Comparison of ENCODE assay signal across 21 cellular contexts in genomic region chrX:130418066-130418465, GRCh38. TPM values are rescaled to one million over a fixed set of nuclear protein-coding genes. Genes with fewer than 3 reads are reported as not detected.
"Had no signal": no experiment of that assay in that cellular context is flagged by ENCODE, and none has a peak within 500 bp of the region (broad histone marks: within the 10 kb centered on the region; RNA-seq: fewer than 3 reads in every experiment).

No MANE protein-coding gene starts in this region.

- ATAC-seq: activated CD4-positive, alpha-beta T cell treated with anti-CD3 and anti-CD28 coated beads for 36 hours; activated CD8-positive, alpha-beta T cell treated with anti-CD3 and anti-CD28 coated beads, Interleukin-2, amount 10 ng/mL, durations not matched to agents 7 days and 5 days; activated naive CD8-positive, alpha-beta T cell treated with anti-CD3 and anti-CD28 coated beads, Interleukin-2, amount 50 U/mL, for 24 hours; left colon; pancreas had no signal

- DNase-seq: activated CD4-positive, alpha-beta T cell treated with anti-CD3 and anti-CD28 coated beads for 36 hours; activated CD8-positive, alpha-beta memory T cell treated with anti-CD3 and anti-CD28 coated beads, Interleukin-2, amount 50 U/mL, for 48 hours; activated CD8-positive, alpha-beta T cell treated with anti-CD3 and anti-CD28 coated beads, Interleukin-2, amount 10 ng/mL, durations not matched to agents 7 days and 5 days; activated naive CD4-positive, alpha-beta T cell; activated naive CD8-positive, alpha-beta T cell treated with anti-CD3 and anti-CD28 coated beads, Interleukin-2, amount 50 U/mL, for 24 hours; esophagus squamous epithelium; foreskin fibroblast; glutamatergic neuron; immature natural killer cell; left colon; naive B cell; pancreas; stimulated activated CD4-positive, alpha-beta T cell treated with anti-CD3 and anti-CD28 coated beads, Interleukin-12 subunit alpha, Interleukin-12 subunit beta, amount 100 ng/mL, for 4 hours; stimulated activated naive CD4-positive, alpha-beta T cell treated with Interleukin-2 at 50 U/mL for 16 hours; upper lobe of left lung had no signal

- H3K27me3 ChIP-seq: cardiac muscle cell, esophagus squamous epithelium, suprapubic skin, upper lobe of left lung had no signal

- H3K27ac ChIP-seq: cardiac muscle cell, esophagus squamous epithelium, pancreas, suprapubic skin, upper lobe of left lung, VCaP had no signal

- H3K4me3 ChIP-seq: cardiac muscle cell, esophagus squamous epithelium, pancreas, suprapubic skin, upper lobe of left lung had no signal

- H3K4me1 ChIP-seq: esophagus squamous epithelium, pancreas, suprapubic skin, upper lobe of left lung had no signal

- H3K9me3 ChIP-seq: esophagus squamous epithelium, pancreas, suprapubic skin, upper lobe of left lung had no signal

- H3K36me3 ChIP-seq: cardiac muscle cell, pancreas, suprapubic skin had no signal

RNA-seq across cellular contexts. Expression of gene GPR119, which starts 32.6 kb away (rescaled TPM):
- total RNA-seq: activated CD4-positive, alpha-beta T cell treated with anti-CD3 and anti-CD28 coated beads for 36 hours; activated CD8-positive, alpha-beta T cell treated with anti-CD3 and anti-CD28 coated beads, Interleukin-2, amount 10 ng/mL, durations not matched to agents 7 days and 5 days; activated T-helper 1 cell treated with anti-CD3 and anti-CD28 coated beads, Interleukin-12 subunit alpha, Interleukin-12 subunit beta, Interleukin-2, Interleukin-4 antibody, amounts not matched to agents 30 ng/mL and 10 ng/mL and 1 ng/mL, durations not matched to agents 14 hours and 24 hours and 36 hours; astrocyte; cardiac muscle cell; esophagus squamous epithelium; lung microvascular endothelial cell; suprapubic skin; upper lobe of left lung had no signal
